ENCODE assay signal across 1 cellular context in the genomic region with DNA sequence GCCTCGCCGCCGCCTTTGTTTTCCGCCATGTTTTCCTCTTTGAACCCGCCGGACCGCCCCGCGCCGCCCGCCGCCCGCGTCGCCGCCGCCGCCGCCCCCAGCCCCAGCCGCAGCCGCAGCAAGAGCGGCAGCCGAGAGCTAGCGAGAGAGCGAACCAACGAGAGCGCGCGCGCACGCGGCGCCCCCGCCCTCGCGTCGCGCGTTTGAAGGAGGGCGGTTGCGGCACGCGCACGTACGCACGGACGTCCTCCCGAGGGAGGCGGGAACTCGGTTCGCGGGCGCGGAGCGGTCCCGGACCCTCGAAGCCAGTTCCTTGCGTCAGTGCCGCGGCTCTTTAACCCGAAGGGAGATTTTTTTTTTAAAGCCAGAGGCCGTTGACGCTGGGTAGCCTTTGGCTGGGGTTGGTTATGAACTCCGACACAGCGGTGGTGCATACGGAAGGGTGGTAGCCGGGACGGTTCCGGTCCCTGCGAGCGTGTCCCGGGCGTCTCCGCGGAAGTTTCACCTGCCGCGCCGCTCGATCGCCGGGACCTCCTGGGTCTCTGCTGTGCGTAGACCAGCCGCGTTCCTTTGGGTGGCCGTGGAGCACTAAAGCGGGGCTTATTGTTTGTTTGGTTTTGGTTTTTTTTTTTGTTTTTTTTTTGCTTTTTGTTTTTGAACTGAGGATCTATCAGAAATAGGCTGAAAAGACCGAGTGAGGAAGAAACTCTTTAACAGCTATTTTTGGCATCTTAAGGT.
TF ChIP-seq lines count a peak whose summit lies in the region.

A gene (minus strand): TSS at position 156 of the 738 bp plus-strand sequence. CDS start 127 bp downstream, at position 29.

TF ChIP-seq in K562, 482 proteins besides CTCF, POLR2A, EP300 and RAD21 (continued from another document and continues in another):
- TF ChIP-seq, protein P1, sequence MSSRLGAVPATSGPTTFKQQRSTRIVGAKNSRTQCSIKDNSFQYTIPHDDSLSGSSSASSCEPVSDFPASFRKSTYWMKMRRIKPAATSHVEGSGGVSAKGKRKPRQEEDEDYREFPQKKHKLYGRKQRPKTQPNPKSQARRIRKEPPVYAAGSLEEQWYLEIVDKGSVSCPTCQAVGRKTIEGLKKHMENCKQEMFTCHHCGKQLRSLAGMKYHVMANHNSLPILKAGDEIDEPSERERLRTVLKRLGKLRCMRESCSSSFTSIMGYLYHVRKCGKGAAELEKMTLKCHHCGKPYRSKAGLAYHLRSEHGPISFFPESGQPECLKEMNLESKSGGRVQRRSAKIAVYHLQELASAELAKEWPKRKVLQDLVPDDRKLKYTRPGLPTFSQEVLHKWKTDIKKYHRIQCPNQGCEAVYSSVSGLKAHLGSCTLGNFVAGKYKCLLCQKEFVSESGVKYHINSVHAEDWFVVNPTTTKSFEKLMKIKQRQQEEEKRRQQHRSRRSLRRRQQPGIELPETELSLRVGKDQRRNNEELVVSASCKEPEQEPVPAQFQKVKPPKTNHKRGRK (tag; IDR thresholded peaks at IDR 0.05): no peak
- TF ChIP-seq, protein P2, sequence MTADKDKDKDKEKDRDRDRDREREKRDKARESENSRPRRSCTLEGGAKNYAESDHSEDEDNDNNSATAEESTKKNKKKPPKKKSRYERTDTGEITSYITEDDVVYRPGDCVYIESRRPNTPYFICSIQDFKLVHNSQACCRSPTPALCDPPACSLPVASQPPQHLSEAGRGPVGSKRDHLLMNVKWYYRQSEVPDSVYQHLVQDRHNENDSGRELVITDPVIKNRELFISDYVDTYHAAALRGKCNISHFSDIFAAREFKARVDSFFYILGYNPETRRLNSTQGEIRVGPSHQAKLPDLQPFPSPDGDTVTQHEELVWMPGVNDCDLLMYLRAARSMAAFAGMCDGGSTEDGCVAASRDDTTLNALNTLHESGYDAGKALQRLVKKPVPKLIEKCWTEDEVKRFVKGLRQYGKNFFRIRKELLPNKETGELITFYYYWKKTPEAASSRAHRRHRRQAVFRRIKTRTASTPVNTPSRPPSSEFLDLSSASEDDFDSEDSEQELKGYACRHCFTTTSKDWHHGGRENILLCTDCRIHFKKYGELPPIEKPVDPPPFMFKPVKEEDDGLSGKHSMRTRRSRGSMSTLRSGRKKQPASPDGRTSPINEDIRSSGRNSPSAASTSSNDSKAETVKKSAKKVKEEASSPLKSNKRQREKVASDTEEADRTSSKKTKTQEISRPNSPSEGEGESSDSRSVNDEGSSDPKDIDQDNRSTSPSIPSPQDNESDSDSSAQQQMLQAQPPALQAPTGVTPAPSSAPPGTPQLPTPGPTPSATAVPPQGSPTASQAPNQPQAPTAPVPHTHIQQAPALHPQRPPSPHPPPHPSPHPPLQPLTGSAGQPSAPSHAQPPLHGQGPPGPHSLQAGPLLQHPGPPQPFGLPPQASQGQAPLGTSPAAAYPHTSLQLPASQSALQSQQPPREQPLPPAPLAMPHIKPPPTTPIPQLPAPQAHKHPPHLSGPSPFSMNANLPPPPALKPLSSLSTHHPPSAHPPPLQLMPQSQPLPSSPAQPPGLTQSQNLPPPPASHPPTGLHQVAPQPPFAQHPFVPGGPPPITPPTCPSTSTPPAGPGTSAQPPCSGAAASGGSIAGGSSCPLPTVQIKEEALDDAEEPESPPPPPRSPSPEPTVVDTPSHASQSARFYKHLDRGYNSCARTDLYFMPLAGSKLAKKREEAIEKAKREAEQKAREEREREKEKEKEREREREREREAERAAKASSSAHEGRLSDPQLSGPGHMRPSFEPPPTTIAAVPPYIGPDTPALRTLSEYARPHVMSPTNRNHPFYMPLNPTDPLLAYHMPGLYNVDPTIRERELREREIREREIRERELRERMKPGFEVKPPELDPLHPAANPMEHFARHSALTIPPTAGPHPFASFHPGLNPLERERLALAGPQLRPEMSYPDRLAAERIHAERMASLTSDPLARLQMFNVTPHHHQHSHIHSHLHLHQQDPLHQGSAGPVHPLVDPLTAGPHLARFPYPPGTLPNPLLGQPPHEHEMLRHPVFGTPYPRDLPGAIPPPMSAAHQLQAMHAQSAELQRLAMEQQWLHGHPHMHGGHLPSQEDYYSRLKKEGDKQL (CRISPR knock-in tag; IDR thresholded peaks at IDR 0.05; ENCODE audit: borderline replicate concordance): no peak
- TF ChIP-seq KHSRP (IDR thresholded peaks at IDR 0.05) (no peak), FOXK2 (conservative IDR thresholded peaks at IDR 0.05 in 1 of 2, IDR thresholded peaks at IDR 0.05 in 1 of 2; ENCODE audit: low read depth in 2 of 2) (peak in 1 of 2 experiments; percentile 19; a peak in 1 of 4 replicates), CREB1 (IDR thresholded peaks at IDR 0.05) (peak; percentile 74), CREB1 (CRISPR knock-in tag; IDR thresholded peaks at IDR 0.05) (peak; percentile 76), MYC (IDR thresholded peaks at IDR 0.05; ENCODE audit: low read depth, low read length) (peak; percentile 82; the same call in 1 of the 2 replicates), MYC (CRISPR knock-in tag; IDR thresholded peaks at IDR 0.05; ENCODE audit: borderline replicate concordance, low read depth) (peak; percentile 65; the same call in 1 of the 2 replicates), ZNF445 (CRISPR knock-in tag; IDR thresholded peaks at IDR 0.05; ENCODE audit: low read depth) (no peak), HNRNPUL1 (IDR thresholded peaks at IDR 0.05; ENCODE audit: low read length) (no peak), ZNF146 (CRISPR knock-in tag; IDR thresholded peaks at IDR 0.05; ENCODE audit: unreplicated experiment) (no peak), BRF1 (IDR thresholded peaks at IDR 0.05; ENCODE audit: borderline replicate concordance, extremely low read depth, insufficient read length) (no peak), NCOA4 (IDR thresholded peaks at IDR 0.05; ENCODE audit: partially characterized antibody) (no peak), KDM4B (IDR thresholded peaks at IDR 0.05; ENCODE audit: borderline replicate concordance in 2 of 2, low read depth in 1 of 2) (no peak; a peak in 1 of 4 replicates), NONO (IDR thresholded peaks at IDR 0.05; ENCODE audit: low read depth in 2 of 2, low read length in 1 of 2) (no peak; a peak in 1 of 4 replicates), SUPT5H (IDR thresholded peaks at IDR 0.05) (peak; percentile 96), ILF3 (IDR thresholded peaks at IDR 0.05; ENCODE audit: borderline replicate concordance) (no peak), SLC30A9 (CRISPR knock-in tag; IDR thresholded peaks at IDR 0.05) (no peak), PCBP2 (IDR thresholded peaks at IDR 0.05; ENCODE audit: low read depth, low read length, poor library complexity, severe bottlenecking) (no peak), HDAC3 (IDR thresholded peaks at IDR 0.05; ENCODE audit: borderline replicate concordance, partially characterized antibody) (no peak), BDP1 (IDR thresholded peaks at IDR 0.05; ENCODE audit: insufficient read depth, insufficient read length) (no peak), FOXM1 (IDR thresholded peaks at IDR 0.05; ENCODE audit: low read depth) (no peak), FOXM1 (CRISPR knock-in tag; IDR thresholded peaks at IDR 0.05; ENCODE audit: low read depth) (peak; percentile 71; the same call in 1 of the 2 replicates), HEY1 (CRISPR knock-in tag; IDR thresholded peaks at IDR 0.05; ENCODE audit: borderline replicate concordance) (no peak), TAL1 (IDR thresholded peaks at IDR 0.05) (no peak), CBFA2T3 (IDR thresholded peaks at IDR 0.05) (no peak; the same call in 1 of the 2 replicates), TRIM28 (IDR thresholded peaks at IDR 0.05) (peak; percentile 67), TCF3 (CRISPR knock-in tag; IDR thresholded peaks at IDR 0.05) (peak; percentile 33; the same call in 1 of the 2 replicates), SMARCB1 (IDR thresholded peaks at IDR 0.05; ENCODE audit: insufficient read length, low read depth) (no peak), FOXJ2 (tag; IDR thresholded peaks at IDR 0.05) (no peak), EZH2 (IDR thresholded peaks at IDR 0.05; ENCODE audit: borderline replicate concordance, low read depth, low read length) (no peak), NR4A1 (CRISPR knock-in tag; IDR thresholded peaks at IDR 0.05) (no peak), NR4A1 (tag; IDR thresholded peaks at IDR 0.05) (peak; percentile 42; the same call in 1 of the 2 replicates), ZNF124 (CRISPR knock-in tag; IDR thresholded peaks at IDR 0.05) (no peak)
- TF ChIP-seq, protein P3, sequence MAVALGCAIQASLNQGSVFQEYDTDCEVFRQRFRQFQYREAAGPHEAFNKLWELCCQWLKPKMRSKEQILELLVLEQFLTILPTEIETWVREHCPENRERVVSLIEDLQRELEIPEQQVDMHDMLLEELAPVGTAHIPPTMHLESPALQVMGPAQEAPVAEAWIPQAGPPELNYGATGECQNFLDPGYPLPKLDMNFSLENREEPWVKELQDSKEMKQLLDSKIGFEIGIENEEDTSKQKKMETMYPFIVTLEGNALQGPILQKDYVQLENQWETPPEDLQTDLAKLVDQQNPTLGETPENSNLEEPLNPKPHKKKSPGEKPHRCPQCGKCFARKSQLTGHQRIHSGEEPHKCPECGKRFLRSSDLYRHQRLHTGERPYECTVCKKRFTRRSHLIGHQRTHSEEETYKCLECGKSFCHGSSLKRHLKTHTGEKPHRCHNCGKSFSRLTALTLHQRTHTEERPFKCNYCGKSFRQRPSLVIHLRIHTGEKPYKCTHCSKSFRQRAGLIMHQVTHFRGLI (CRISPR knock-in tag; IDR thresholded peaks at IDR 0.05): no peak
- TF ChIP-seq, protein P4, sequence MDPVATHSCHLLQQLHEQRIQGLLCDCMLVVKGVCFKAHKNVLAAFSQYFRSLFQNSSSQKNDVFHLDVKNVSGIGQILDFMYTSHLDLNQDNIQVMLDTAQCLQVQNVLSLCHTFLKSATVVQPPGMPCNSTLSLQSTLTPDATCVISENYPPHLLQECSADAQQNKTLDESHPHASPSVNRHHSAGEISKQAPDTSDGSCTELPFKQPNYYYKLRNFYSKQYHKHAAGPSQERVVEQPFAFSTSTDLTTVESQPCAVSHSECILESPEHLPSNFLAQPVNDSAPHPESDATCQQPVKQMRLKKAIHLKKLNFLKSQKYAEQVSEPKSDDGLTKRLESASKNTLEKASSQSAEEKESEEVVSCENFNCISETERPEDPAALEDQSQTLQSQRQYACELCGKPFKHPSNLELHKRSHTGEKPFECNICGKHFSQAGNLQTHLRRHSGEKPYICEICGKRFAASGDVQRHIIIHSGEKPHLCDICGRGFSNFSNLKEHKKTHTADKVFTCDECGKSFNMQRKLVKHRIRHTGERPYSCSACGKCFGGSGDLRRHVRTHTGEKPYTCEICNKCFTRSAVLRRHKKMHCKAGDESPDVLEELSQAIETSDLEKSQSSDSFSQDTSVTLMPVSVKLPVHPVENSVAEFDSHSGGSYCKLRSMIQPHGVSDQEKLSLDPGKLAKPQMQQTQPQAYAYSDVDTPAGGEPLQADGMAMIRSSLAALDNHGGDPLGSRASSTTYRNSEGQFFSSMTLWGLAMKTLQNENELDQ (CRISPR knock-in tag; IDR thresholded peaks at IDR 0.05; ENCODE audit: borderline replicate concordance): no peak
- TF ChIP-seq, protein P5, sequence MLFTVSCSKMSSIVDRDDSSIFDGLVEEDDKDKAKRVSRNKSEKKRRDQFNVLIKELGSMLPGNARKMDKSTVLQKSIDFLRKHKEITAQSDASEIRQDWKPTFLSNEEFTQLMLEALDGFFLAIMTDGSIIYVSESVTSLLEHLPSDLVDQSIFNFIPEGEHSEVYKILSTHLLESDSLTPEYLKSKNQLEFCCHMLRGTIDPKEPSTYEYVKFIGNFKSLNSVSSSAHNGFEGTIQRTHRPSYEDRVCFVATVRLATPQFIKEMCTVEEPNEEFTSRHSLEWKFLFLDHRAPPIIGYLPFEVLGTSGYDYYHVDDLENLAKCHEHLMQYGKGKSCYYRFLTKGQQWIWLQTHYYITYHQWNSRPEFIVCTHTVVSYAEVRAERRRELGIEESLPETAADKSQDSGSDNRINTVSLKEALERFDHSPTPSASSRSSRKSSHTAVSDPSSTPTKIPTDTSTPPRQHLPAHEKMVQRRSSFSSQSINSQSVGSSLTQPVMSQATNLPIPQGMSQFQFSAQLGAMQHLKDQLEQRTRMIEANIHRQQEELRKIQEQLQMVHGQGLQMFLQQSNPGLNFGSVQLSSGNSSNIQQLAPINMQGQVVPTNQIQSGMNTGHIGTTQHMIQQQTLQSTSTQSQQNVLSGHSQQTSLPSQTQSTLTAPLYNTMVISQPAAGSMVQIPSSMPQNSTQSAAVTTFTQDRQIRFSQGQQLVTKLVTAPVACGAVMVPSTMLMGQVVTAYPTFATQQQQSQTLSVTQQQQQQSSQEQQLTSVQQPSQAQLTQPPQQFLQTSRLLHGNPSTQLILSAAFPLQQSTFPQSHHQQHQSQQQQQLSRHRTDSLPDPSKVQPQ (CRISPR knock-in tag; IDR thresholded peaks at IDR 0.05; ENCODE audit: borderline replicate concordance): no peak
- TF ChIP-seq, protein P6, sequence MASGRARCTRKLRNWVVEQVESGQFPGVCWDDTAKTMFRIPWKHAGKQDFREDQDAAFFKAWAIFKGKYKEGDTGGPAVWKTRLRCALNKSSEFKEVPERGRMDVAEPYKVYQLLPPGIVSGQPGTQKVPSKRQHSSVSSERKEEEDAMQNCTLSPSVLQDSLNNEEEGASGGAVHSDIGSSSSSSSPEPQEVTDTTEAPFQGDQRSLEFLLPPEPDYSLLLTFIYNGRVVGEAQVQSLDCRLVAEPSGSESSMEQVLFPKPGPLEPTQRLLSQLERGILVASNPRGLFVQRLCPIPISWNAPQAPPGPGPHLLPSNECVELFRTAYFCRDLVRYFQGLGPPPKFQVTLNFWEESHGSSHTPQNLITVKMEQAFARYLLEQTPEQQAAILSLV (tag; IDR thresholded peaks at IDR 0.05): no peak
- TF ChIP-seq, protein P7, sequence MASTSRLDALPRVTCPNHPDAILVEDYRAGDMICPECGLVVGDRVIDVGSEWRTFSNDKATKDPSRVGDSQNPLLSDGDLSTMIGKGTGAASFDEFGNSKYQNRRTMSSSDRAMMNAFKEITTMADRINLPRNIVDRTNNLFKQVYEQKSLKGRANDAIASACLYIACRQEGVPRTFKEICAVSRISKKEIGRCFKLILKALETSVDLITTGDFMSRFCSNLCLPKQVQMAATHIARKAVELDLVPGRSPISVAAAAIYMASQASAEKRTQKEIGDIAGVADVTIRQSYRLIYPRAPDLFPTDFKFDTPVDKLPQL (IDR thresholded peaks at IDR 0.05; ENCODE audit: extremely low read depth, insufficient read length): no peak
- TF ChIP-seq, protein P8, sequence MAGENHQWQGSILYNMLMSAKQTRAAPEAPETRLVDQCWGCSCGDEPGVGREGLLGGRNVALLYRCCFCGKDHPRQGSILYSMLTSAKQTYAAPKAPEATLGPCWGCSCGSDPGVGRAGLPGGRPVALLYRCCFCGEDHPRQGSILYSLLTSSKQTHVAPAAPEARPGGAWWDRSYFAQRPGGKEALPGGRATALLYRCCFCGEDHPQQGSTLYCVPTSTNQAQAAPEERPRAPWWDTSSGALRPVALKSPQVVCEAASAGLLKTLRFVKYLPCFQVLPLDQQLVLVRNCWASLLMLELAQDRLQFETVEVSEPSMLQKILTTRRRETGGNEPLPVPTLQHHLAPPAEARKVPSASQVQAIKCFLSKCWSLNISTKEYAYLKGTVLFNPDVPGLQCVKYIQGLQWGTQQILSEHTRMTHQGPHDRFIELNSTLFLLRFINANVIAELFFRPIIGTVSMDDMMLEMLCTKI (IDR thresholded peaks at IDR 0.05; ENCODE audit: partially characterized antibody): no peak
- TF ChIP-seq, protein P9, sequence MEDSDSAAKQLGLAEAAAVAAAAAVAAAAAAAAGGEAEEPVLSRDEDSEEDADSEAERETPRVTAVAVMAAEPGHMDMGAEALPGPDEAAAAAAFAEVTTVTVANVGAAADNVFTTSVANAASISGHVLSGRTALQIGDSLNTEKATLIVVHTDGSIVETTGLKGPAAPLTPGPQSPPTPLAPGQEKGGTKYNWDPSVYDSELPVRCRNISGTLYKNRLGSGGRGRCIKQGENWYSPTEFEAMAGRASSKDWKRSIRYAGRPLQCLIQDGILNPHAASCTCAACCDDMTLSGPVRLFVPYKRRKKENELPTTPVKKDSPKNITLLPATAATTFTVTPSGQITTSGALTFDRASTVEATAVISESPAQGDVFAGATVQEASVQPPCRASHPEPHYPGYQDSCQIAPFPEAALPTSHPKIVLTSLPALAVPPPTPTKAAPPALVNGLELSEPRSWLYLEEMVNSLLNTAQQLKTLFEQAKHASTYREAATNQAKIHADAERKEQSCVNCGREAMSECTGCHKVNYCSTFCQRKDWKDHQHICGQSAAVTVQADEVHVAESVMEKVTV (CRISPR knock-in tag; IDR thresholded peaks at IDR 0.05): peak; percentile 35; the same call in 1 of the 2 replicates
